In the genomic region with DNA sequence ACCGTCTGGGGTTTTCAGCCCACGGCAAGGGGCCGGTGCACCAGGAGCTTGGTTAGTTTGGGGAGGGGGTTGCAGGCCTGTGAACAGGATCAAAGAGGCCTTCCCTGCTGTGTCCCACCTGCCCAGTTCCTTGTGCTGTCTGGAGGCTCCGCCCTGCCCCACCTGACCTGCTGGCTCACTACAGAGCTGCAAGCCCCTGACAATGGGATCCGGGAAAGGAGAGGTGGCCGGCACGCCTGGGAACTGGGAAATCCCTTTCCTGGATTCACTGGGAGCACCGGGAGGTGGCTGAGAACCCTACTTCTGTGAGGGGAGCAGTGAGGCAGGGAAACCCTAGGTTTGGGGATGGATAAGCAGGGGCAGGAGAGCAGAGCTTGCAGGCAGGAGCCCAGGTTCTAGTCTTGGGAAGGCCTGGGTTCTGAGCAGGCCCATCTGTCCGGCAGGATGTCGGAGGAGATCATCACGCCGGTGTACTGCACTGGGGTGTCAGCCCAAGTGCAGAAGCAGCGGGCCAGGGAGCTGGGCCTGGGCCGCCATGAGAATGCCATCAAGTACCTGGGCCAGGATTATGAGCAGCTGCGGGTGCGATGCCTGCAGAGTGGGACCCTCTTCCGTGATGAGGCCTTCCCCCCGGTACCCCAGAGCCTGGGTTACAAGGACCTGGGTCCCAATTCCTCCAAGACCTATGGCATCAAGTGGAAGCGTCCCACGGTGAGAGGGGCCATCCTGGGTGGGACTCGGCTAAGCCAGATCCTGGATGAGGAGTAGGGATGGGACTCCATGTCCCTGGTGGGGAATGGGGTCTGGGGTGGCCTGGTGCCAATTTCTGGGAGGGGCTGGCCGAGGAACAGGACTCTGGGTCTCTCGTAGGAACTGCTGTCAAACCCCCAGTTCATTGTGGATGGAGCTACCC, we compare ENCODE assay signal across 9 cellular contexts. TPM values are rescaled to one million over a fixed set of nuclear protein-coding genes. Genes with fewer than 3 reads are reported as not detected.
DNase-seq lines count a peak whose midpoint lies in the region; ATAC-seq, FAIRE-seq and TF ChIP-seq lines count a peak whose summit lies in the region.
"Had no signal": no experiment of that assay in that cellular context is flagged by ENCODE, and none has a peak within 500 bp of the region (broad histone marks: within the 10 kb centered on the region; RNA-seq: fewer than 3 reads in every experiment).

No MANE protein-coding gene starts in this region.

- no peaks in the 10 kb centered on the region for H4K20me1 ChIP-seq in fibroblast of lung (ENCODE audit: control insufficient read depth, extremely low read depth, insufficient read depth, low read length)

- H3K27me3 ChIP-seq in CD4-positive, CD25-positive, alpha-beta regulatory T cell (ENCODE audit: control insufficient read depth, insufficient read depth, low read length), result no peaks in the 10 kb centered on the region
- H3K27me3 ChIP-seq in fibroblast of lung (ENCODE audit: control insufficient read depth, insufficient read depth, low read length), result no peaks in the 10 kb centered on the region

- peaks cover 33% of the 10 kb centered on the region for H3K4me1 ChIP-seq in CD4-positive, CD25-positive, alpha-beta regulatory T cell (ENCODE audit: control insufficient read depth, insufficient read depth, low read length, poor library complexity, severe bottlenecking)
- H3K4me1 ChIP-seq in fibroblast of lung (ENCODE audit: control insufficient read depth, extremely low read depth, insufficient read depth, low read length), result peaks cover 5% of the 10 kb centered on the region

- H3K27ac Mint-ChIP-seq in CD4-positive, CD25-positive, alpha-beta regulatory T cell, result peak overlapping the region; percentile 88 to 93 (median 90)
- no peak overlapping the region for H3K27ac Mint-ChIP-seq in nephron progenitor cell

- H3K9me3 Mint-ChIP-seq in CD4-positive, CD25-positive, alpha-beta regulatory T cell, result no peaks in the 10 kb centered on the region
- H3K9me3 Mint-ChIP-seq in nephron progenitor cell, result no peaks in the 10 kb centered on the region

- H3K79me2 ChIP-seq in fibroblast of lung (ENCODE audit: control insufficient read depth, insufficient read depth, low read length), result peaks cover 33% of the 10 kb centered on the region

- no peaks in the 10 kb centered on the region for H3K27me3 Mint-ChIP-seq in CD4-positive, CD25-positive, alpha-beta regulatory T cell
- peaks cover 19% of the 10 kb centered on the region for H3K27me3 Mint-ChIP-seq in nephron progenitor cell (ENCODE audit: low read depth, poor library complexity)

- no peaks in the 10 kb centered on the region for H3K9me3 ChIP-seq in CD4-positive, CD25-positive, alpha-beta regulatory T cell (ENCODE audit: control insufficient read depth in 2 of 2, low read length in 2 of 2)
- no peaks in the 10 kb centered on the region for H3K9me3 ChIP-seq in fibroblast of lung (ENCODE audit: control insufficient read depth, insufficient read depth, low read depth, low read length)

- peak overlapping the region; percentile 94 for H3K4me2 ChIP-seq in fibroblast of lung (ENCODE audit: extremely low read depth, insufficient read depth, low read length)

- H3K4me3 ChIP-seq in CD4-positive, CD25-positive, alpha-beta regulatory T cell (ENCODE audit: low read depth, low read length), result peak overlapping the region; percentile 57
- H3K4me3 ChIP-seq in fibroblast of lung (replicated peaks in 1 of 4; ENCODE audit: control extremely low read depth in 1 of 4, insufficient read depth in 1 of 4, low read depth in 3 of 4, low read length in 4 of 4), result peak overlapping the region; percentile 71 to 93 (median 84)

- peaks cover 5 to 40% (median 30%) of the 10 kb centered on the region in 4 donors for H3K4me1 Mint-ChIP-seq in CD4-positive, CD25-positive, alpha-beta regulatory T cell
- H3K4me1 Mint-ChIP-seq in nephron progenitor cell, result peaks cover 24% of the 10 kb centered on the region

- TF ChIP-seq CTCF in VCaP (conservative IDR thresholded peaks at IDR 0.05) (no peak), fibroblast of lung (conservative IDR thresholded peaks at IDR 0.05 in 1 of 2, IDR thresholded peaks at IDR 0.05 in 1 of 2; ENCODE audit: low read depth in 1 of 2, low read length in 2 of 2) (no peak), nephron progenitor cell (IDR thresholded peaks at IDR 0.05) (no peak)

- H3K9ac ChIP-seq in fibroblast of lung (ENCODE audit: insufficient read depth, low read length), result peak overlapping the region; percentile 88

- H3K36me3 ChIP-seq in CD4-positive, CD25-positive, alpha-beta regulatory T cell (ENCODE audit: control insufficient read depth, insufficient read depth, low read length), result peaks cover 21% of the 10 kb centered on the region
- peaks cover 23% of the 10 kb centered on the region for H3K36me3 ChIP-seq in fibroblast of lung (ENCODE audit: control insufficient read depth, insufficient read depth, low read length)

- H2AFZ ChIP-seq in fibroblast of lung (ENCODE audit: low read length), result peak overlapping the region; percentile 8

- TF ChIP-seq POLR2A in GM12892 (IDR thresholded peaks at IDR 0.05; ENCODE audit: low read depth, low read length), result no peak

- peak overlapping the region; percentile 90 to 95 (median 94) for H3K4me3 Mint-ChIP-seq in CD4-positive, CD25-positive, alpha-beta regulatory T cell
- peak overlapping the region; percentile 87 for H3K4me3 Mint-ChIP-seq in nephron progenitor cell

- DNase-seq in CD4-positive, CD25-positive, alpha-beta regulatory T cell, result peak in 1 of 3 donors; percentile 35
- peak; percentile 11 to 21 for DNase-seq in fibroblast of lung (ENCODE audit: low read depth in 2 of 2)
- DNase-seq in nephron progenitor cell, result no peak
- no peak for DNase-seq in NCI-H1436 (lab: John Stamatoyannopoulos, UW)
- no peak for DNase-seq in GM12892 (ENCODE audit: insufficient read length)

- no peak for ATAC-seq in CD4-positive, CD25-positive, alpha-beta regulatory T cell (ENCODE audit: low read depth in 2 of 2)
- ATAC-seq in HG03135 (IDR thresholded peaks at IDR 0.05; ENCODE audit: unreplicated experiment) (peak; percentile 5), HG03469 (IDR thresholded peaks at IDR 0.05; ENCODE audit: unreplicated experiment) (no peak)

- FAIRE-seq in GM12892 (lab: Jason Lieb, UNC), result no peak

- peaks cover 13% of the 10 kb centered on the region for H3K36me3 Mint-ChIP-seq in CD4-positive, CD25-positive, alpha-beta regulatory T cell
- peaks cover 6% of the 10 kb centered on the region for H3K36me3 Mint-ChIP-seq in nephron progenitor cell (ENCODE audit: low read depth)

- peak overlapping the region; percentile 75 for H3K27ac ChIP-seq in CD4-positive, CD25-positive, alpha-beta regulatory T cell (ENCODE audit: insufficient read depth, low read length, poor library complexity, severe bottlenecking)
- peak overlapping the region; percentile 90 for H3K27ac ChIP-seq in VCaP
- peak overlapping the region; percentile 43 for H3K27ac ChIP-seq in fibroblast of lung (ENCODE audit: insufficient read depth, low read length)

RNA-seq across cellular contexts. Expression of a gene that starts 0.8 kb away (rescaled TPM):
- total RNA-seq in CD4-positive, CD25-positive, alpha-beta regulatory T cell, result 158 TPM
- polyA plus RNA-seq in CD4-positive, CD25-positive, alpha-beta regulatory T cell, result 100 to 1,000 TPM in 2 of 4 donors, 10 to 100 TPM in 2; 91.2 to 148 (median 109) TPM
- 58.0 and 94.5 TPM in 2 replicates for total RNA-seq in fibroblast of lung
- 70.3 and 111 TPM in 2 replicates for polyA plus RNA-seq in fibroblast of lung
- 135 and 180 TPM in 2 replicates for polyA plus RNA-seq in fibroblast of lung (2012)
- polyA minus RNA-seq in fibroblast of lung (ENCODE audit: low replicate concordance), result 332 and 357 TPM in 2 replicates
- 44.2 TPM for polyA plus RNA-seq in GM12892 (2012; ENCODE audit: missing spikeins)

RNA-seq across cellular contexts. Expression of a gene that starts 12.5 kb away (rescaled TPM):
- total RNA-seq in CD4-positive, CD25-positive, alpha-beta regulatory T cell, result not detected
- polyA plus RNA-seq in CD4-positive, CD25-positive, alpha-beta regulatory T cell, result not detected
- total RNA-seq in fibroblast of lung, result not detected in 2 replicates
- not detected in 2 replicates for polyA plus RNA-seq in fibroblast of lung
- not detected in 2 replicates for polyA plus RNA-seq in fibroblast of lung (2012)
- polyA minus RNA-seq in fibroblast of lung (ENCODE audit: low replicate concordance), result not detected in 2 replicates
- polyA plus RNA-seq in GM12892 (2012; ENCODE audit: missing spikeins), result not detected
- total RNA-seq: RPMI7951 had no signal

RNA-seq across cellular contexts. Expression of a gene that starts 48.2 kb away (rescaled TPM):
- 66.3 TPM for total RNA-seq in CD4-positive, CD25-positive, alpha-beta regulatory T cell
- polyA plus RNA-seq in CD4-positive, CD25-positive, alpha-beta regulatory T cell, result 10 to 100 TPM in 1 of 4 donors, 1 to 10 TPM in 3; 6.2 to 10.8 (median 7.3) TPM
- total RNA-seq in fibroblast of lung, result 13.6 and 15.5 TPM in 2 replicates
- polyA plus RNA-seq in fibroblast of lung, result 25.2 and 30.4 TPM in 2 replicates
- polyA plus RNA-seq in fibroblast of lung (2012), result 26.7 and 28.2 TPM in 2 replicates
- polyA minus RNA-seq in fibroblast of lung (ENCODE audit: low replicate concordance), result 259 and 336 TPM in 2 replicates
- 19.7 TPM for polyA plus RNA-seq in GM12892 (2012; ENCODE audit: missing spikeins)

Comparison
In these comparisons a context has a peak if more than half of its experiments do, and no peak if none do; other contexts are left out.
1. DNase-seq: peak in fibroblast of lung (2 of 2); none in nephron progenitor cell (single experiment), NCI-H1436 (single experiment) and GM12892 (single experiment).
2. Peak in every context shown above with its lines, with median percentiles within 50 percentile points of each other: H3K27ac ChIP-seq.